In the genomic region with DNA sequence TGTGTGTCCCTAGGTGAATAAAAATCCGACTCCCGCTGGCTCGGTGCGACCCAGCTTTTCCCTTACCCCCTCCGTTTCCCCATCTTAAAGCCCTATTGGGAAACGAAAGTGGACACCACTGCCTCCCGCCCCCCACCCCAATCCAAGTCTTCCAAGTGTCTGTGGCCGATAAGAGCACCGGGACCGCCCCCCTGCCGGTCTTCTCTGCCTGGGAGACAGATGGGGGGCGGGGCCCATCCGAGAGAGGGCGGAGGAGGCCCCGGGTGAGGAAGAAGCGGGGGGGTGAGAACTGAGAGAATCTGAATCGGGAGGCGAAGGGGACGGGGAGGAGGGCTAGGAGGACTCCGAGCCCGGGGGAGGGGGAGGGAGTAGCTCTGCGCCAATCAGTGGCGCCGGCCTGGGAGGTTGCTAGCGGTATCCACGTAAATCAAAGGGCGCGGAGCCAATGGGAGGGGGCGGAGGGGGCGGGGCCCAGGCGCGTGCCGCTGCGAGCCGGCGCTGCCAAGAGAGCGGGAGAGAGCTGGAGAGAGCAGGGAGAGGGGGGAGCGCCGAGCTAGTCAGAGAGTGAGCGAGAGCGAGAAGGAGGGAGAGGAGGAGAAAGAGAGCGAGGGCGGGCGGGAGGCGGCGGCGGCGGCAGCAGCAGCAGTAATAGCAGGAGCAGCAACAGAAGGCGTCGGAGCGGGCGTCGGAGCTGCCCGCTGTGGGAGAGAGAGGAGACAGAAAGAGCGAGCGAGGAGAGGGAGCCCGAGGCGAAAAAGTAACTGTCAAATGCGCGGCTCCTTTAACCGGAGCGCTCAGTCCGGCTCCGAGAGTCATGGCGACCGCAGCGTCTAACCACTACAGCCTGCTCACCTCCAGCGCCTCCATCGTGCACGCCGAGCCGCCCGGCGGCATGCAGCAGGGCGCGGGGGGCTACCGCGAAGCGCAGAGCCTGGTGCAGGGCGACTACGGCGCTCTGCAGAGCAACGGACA, we compare ENCODE assay signal across 8 cellular contexts. TPM values are rescaled to one million over a fixed set of nuclear protein-coding genes. Genes with fewer than 3 reads are reported as not detected.
DNase-seq lines count a peak whose midpoint lies in the region; ATAC-seq and TF ChIP-seq lines count a peak whose summit lies in the region.

A gene (plus strand): TSS at position 515 of the 972 bp plus-strand sequence. CDS start 300 bp downstream, at position 815.

- no peaks in the 10 kb centered on the region for H3K9me3 Mint-ChIP-seq in progenitor cell of endocrine pancreas (ENCODE audit: low read depth)

- POLR2A ChIA-PET in HEK293 (lab: Yijun Ruan, JAX): interaction anchor here (0.6 to 1.7 kb wide), 14 partner anchors 9 to 1891 kb away, joined by 3 to 8 read pairs (median 4); a partner anchor contains a TSS

- peaks cover 38% of the 10 kb centered on the region for H3K4me1 Mint-ChIP-seq in progenitor cell of endocrine pancreas (ENCODE audit: low read depth)

- H3K36me3 Mint-ChIP-seq in progenitor cell of endocrine pancreas (ENCODE audit: insufficient read depth): no peaks in the 10 kb centered on the region

- H3K27me3 Mint-ChIP-seq in progenitor cell of endocrine pancreas: peaks cover 84% of the 10 kb centered on the region

- CTCF ChIA-PET in HEK293 (lab: Yijun Ruan, JAX): interaction anchor here (0.6 to 1.6 kb wide), 3 partner anchors 11 to 60 kb away, joined by 3 to 7 read pairs (median 3); no protein-coding TSS in a partner anchor

- H3K4me1 ChIP-seq in HEK293 (ENCODE audit: control insufficient read depth, insufficient read depth, low read length) (no peaks in the 10 kb centered on the region; the same call in 1 of the 2 replicates), MM.1S (ENCODE audit: low read length) (no peaks in the 10 kb centered on the region), right atrium auricular region (peaks cover 0 to 52% of the 10 kb centered on the region in 2 donors), aorta (ENCODE audit: control insufficient read depth in 1 of 2, insufficient read depth in 2 of 2, low read length in 2 of 2) (no peaks in the 10 kb centered on the region)

- H3F3A ChIP-seq in MM.1S (ENCODE audit: insufficient read depth, low read length): 0 out of 2 replicates have a peak, but pooled peaks cover 5% of the 10 kb centered on the region

- TF ChIP-seq CTCF in HEK293 (tag by site-specific recombination; IDR thresholded peaks at IDR 0.05): no peak
- no peak for TF ChIP-seq CTCF in MM.1S (IDR thresholded peaks at IDR 0.05; ENCODE audit: low read length)
- no peak for TF ChIP-seq CTCF in right atrium auricular region (IDR thresholded peaks at IDR 0.05)
- no peak for TF ChIP-seq CTCF in progenitor cell of endocrine pancreas (IDR thresholded peaks at IDR 0.05; ENCODE audit: unreplicated experiment)

- peak within 1 kb of the TSS; percentile 88 for H3K4me2 ChIP-seq in MM.1S (ENCODE audit: low read depth, low read length)

- 1% methylated on average over 73 to 83 of the region's 83 CpGs for WGBS in aorta, 2 donors

- no peaks in the 10 kb centered on the region for H4K20me1 ChIP-seq in MM.1S (ENCODE audit: insufficient read depth, low read length)

- peak; percentile 89 for DNase-seq in ELR (ENCODE audit: low read depth)
- peak; percentile 92 for DNase-seq in MM.1S
- peak; percentile 91 for DNase-seq in SK-N-MC (ENCODE audit: low read depth, low spot score)
- peak; percentile 37 for DNase-seq in amniotic stem cell (lab: John Stamatoyannopoulos, UW)
- no peak for DNase-seq in right atrium auricular region (ENCODE audit: low spot score)
- peak; percentile 80 for DNase-seq in progenitor cell of endocrine pancreas (ENCODE audit: low spot score, unreplicated experiment)
- peak; percentile 79 to 92 for DNase-seq in aorta

- H3K4me3 ChIP-seq in HEK293 (ENCODE audit: low read depth, low read length): peak within 1 kb of the TSS; percentile 94
- peak within 1 kb of the TSS; percentile 72 for H3K4me3 ChIP-seq in MM.1S (ENCODE audit: low read length)
- peak within 1 kb of the TSS; percentile 99 for H3K4me3 ChIP-seq in SK-N-MC
- H3K4me3 ChIP-seq in right atrium auricular region: peak within 1 kb of the TSS; percentile 38 to 56
- peak within 1 kb of the TSS; percentile 54 to 81 for H3K4me3 ChIP-seq in aorta (ENCODE audit: low read length in 2 of 2)

- H3K4me3 Mint-ChIP-seq in progenitor cell of endocrine pancreas (ENCODE audit: low read depth): peak within 1 kb of the TSS; percentile 78

- ATAC-seq in aorta (ENCODE audit: low FRiP score): peak; percentile 70

- H3K9me3 ChIP-seq in HEK293 (ENCODE audit: control insufficient read depth, insufficient read depth, low read depth, low read length) (no peaks in the 10 kb centered on the region), MM.1S (replicated peaks; ENCODE audit: insufficient read depth, low read length) (no peaks in the 10 kb centered on the region), SK-N-MC (ENCODE audit: low read depth, low read length) (peaks cover 13% of the 10 kb centered on the region; the same call in 1 of the 2 replicates), right atrium auricular region (no peaks in the 10 kb centered on the region), aorta (ENCODE audit: control insufficient read depth, low read length) (no peaks in the 10 kb centered on the region)

- H3K27me3 ChIP-seq in MM.1S (replicated peaks; ENCODE audit: insufficient read depth, low read length) (peaks cover 11% of the 10 kb centered on the region; the same call in 1 of the 2 replicates), right atrium auricular region (peaks cover 59 to 68% of the 10 kb centered on the region in 2 donors), aorta (ENCODE audit: control insufficient read depth in 1 of 2, insufficient read depth in 2 of 2, low read length in 1 of 2) (no peaks in the 10 kb centered on the region)

- peak within 1 kb of the TSS; percentile 49; the same call in 1 of the 2 replicates for H3K9ac ChIP-seq in MM.1S (ENCODE audit: low read length)
- H3K9ac ChIP-seq in SK-N-MC (ENCODE audit: insufficient read length): peak within 1 kb of the TSS; percentile 98

- peak within 1 kb of the TSS; percentile 92 for H3K27ac ChIP-seq in HEK293 (ENCODE audit: extremely low read depth, low read depth, low read length)
- H3K27ac ChIP-seq in MM.1S (ENCODE audit: low read length): peak within 1 kb of the TSS; percentile 58; the same call in 1 of the 2 replicates
- peak within 1 kb of the TSS; percentile 99 for H3K27ac ChIP-seq in SK-N-MC
- no peak within 1 kb of the TSS for H3K27ac ChIP-seq in right atrium auricular region
- no peak within 1 kb of the TSS for H3K27ac ChIP-seq in aorta (ENCODE audit: low read depth in 1 of 2, low read length in 2 of 2)

- no peaks in the 10 kb centered on the region for H3K9me2 ChIP-seq in MM.1S (replicated peaks; ENCODE audit: insufficient read depth, low read length)

- H3K27ac Mint-ChIP-seq in progenitor cell of endocrine pancreas: peak within 1 kb of the TSS; percentile 20

- H3K79me2 ChIP-seq in MM.1S (ENCODE audit: low read length): no peaks in the 10 kb centered on the region

- H3K36me3 ChIP-seq in HEK293 (ENCODE audit: control insufficient read depth in 2 of 2, insufficient read depth in 1 of 2, low read length in 2 of 2) (no peaks in the 10 kb centered on the region), MM.1S (replicated peaks; ENCODE audit: insufficient read depth, low read length) (no peaks in the 10 kb centered on the region), SK-N-MC (ENCODE audit: insufficient read depth, low read length) (peaks cover 38% of the 10 kb centered on the region), right atrium auricular region (no peaks in the 10 kb centered on the region), aorta (ENCODE audit: control insufficient read depth in 1 of 2, insufficient read depth in 2 of 2, low read length in 1 of 2) (no peaks in the 10 kb centered on the region)

- peak within 1 kb of the TSS; percentile 83 for H2AFZ ChIP-seq in MM.1S (ENCODE audit: low read length)

- intact Hi-C loops in aorta (cut with DNase I): no loop called here

TF ChIP-seq in HEK293, 187 proteins besides CTCF, POLR2A, EP300 and RAD21 (continues in another document):
- TF ChIP-seq, protein P1, sequence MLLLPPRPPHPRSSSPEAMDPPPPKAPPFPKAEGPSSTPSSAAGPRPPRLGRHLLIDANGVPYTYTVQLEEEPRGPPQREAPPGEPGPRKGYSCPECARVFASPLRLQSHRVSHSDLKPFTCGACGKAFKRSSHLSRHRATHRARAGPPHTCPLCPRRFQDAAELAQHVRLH (tag by site-specific recombination; IDR thresholded peaks at IDR 0.05): 0 out of 2 replicates have a peak, but pooled peaks have one; percentile 42
- TF ChIP-seq ZNF174 (tag by site-specific recombination; IDR thresholded peaks at IDR 0.05): no peak
- TF ChIP-seq ZFP69B (tag by site-specific recombination; IDR thresholded peaks at IDR 0.05): peak; percentile 13; the same call in 1 of the 2 replicates
- no peak for TF ChIP-seq ZNF302 (tag by site-specific recombination; IDR thresholded peaks at IDR 0.05; ENCODE audit: low read depth)
- TF ChIP-seq ZNF555 (tag by site-specific recombination; conservative IDR thresholded peaks at IDR 0.05): no peak
- TF ChIP-seq ZNF585B (tag by site-specific recombination; IDR thresholded peaks at IDR 0.05): no peak
- TF ChIP-seq ZNF747 (tag by site-specific recombination; IDR thresholded peaks at IDR 0.05): no peak
- no peak for TF ChIP-seq ZBTB1 (tag by site-specific recombination; IDR thresholded peaks at IDR 0.05)
- TF ChIP-seq, protein P2, sequence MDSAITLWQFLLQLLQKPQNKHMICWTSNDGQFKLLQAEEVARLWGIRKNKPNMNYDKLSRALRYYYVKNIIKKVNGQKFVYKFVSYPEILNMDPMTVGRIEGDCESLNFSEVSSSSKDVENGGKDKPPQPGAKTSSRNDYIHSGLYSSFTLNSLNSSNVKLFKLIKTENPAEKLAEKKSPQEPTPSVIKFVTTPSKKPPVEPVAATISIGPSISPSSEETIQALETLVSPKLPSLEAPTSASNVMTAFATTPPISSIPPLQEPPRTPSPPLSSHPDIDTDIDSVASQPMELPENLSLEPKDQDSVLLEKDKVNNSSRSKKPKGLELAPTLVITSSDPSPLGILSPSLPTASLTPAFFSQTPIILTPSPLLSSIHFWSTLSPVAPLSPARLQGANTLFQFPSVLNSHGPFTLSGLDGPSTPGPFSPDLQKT (IDR thresholded peaks at IDR 0.05; ENCODE audit: borderline replicate concordance, low read depth, low read length): no peak
- peak; percentile 84 for TF ChIP-seq SP7 (tag by site-specific recombination; IDR thresholded peaks at IDR 0.05)
- no peak for TF ChIP-seq HOXA7 (CRISPR knock-in tag; IDR thresholded peaks at IDR 0.05; ENCODE audit: borderline replicate concordance)
- TF ChIP-seq ZFHX2 (tag by site-specific recombination; conservative IDR thresholded peaks at IDR 0.05): peak; percentile 86
- TF ChIP-seq SALL2 (tag by site-specific recombination; IDR thresholded peaks at IDR 0.05; ENCODE audit: borderline replicate concordance): no peak

RNA-seq across cellular contexts. Expression of the gene that starts here (rescaled TPM):
- total RNA-seq in right atrium auricular region (not detected), progenitor cell of endocrine pancreas (1.4 and 1.5 TPM in 2 replicates), aorta (not detected)
- polyA plus RNA-seq in aorta: not detected

Comparison
In these comparisons a context has a peak if more than half of its experiments do, and no peak if none do; other contexts are left out.
1. Peak in DNase-seq, ATAC-seq and H3K4me3 ChIP-seq in aorta; RNA of the gene not detected or under 1 TPM.
2. H3K27ac ChIP-seq: peak in HEK293 (single experiment), MM.1S (single experiment) and SK-N-MC (single experiment); none in right atrium auricular region (0 of 2) and aorta (0 of 2).
3. H3K4me3 ChIP-seq: peak in every context shown above with its lines; median percentile 99 in SK-N-MC; 94 in HEK293; 72 in MM.1S; 68 in aorta; 47 in right atrium auricular region.